Comparison of ENCODE assay signal across 1 cellular context in genomic region chr1:206235190-206235589, GRCh38. TPM values are rescaled to one million over a fixed set of nuclear protein-coding genes. Genes with fewer than 3 reads are reported as not detected.
"Had no signal": no experiment of that assay in that cellular context is flagged by ENCODE, and none has a peak within 500 bp of the region (broad histone marks: within the 10 kb centered on the region; RNA-seq: fewer than 3 reads in every experiment).

No MANE protein-coding gene starts in this region.

RNA-seq across cellular contexts. Expression of gene FAM72A, which starts 32.6 kb away (rescaled TPM):
- total RNA-seq: bronchial epithelial cell had no signal
